Comparison of ENCODE assay signal across 2 cellular contexts in genomic region chr16:9061358-9061813, GRCh38.
TF ChIP-seq lines count a peak whose summit lies in the region.

No MANE protein-coding gene starts in this region.

TF ChIP-seq in GM12878, 131 proteins besides CTCF, POLR2A, EP300 and RAD21 (continued from another document and continues in another):
- no peak for TF ChIP-seq JUNB (IDR thresholded peaks at IDR 0.05)
- TF ChIP-seq MEF2B (IDR thresholded peaks at IDR 0.05; ENCODE audit: partially characterized antibody, poor library complexity, severe bottlenecking), result peak; percentile 29
- TF ChIP-seq CEBPZ (IDR thresholded peaks at IDR 0.05; ENCODE audit: low read depth, low read length), result no peak
- no peak for TF ChIP-seq CREM (IDR thresholded peaks at IDR 0.05; ENCODE audit: low read depth)
- no peak for TF ChIP-seq RELA (IDR thresholded peaks at IDR 0.05; ENCODE audit: borderline replicate concordance, partially characterized antibody)
- no peak for TF ChIP-seq KDM1A (IDR thresholded peaks at IDR 0.05; ENCODE audit: borderline replicate concordance)
- TF ChIP-seq SIN3A (IDR thresholded peaks at IDR 0.05; ENCODE audit: low read depth, low read length), result no peak
- peak; percentile 63 for TF ChIP-seq RUNX3 (IDR thresholded peaks at IDR 0.05; ENCODE audit: low read length)
- no peak for TF ChIP-seq ETV6 (conservative IDR thresholded peaks at IDR 0.05 in 1 of 2, IDR thresholded peaks at IDR 0.05 in 1 of 2; ENCODE audit: borderline replicate concordance in 1 of 2, low read depth in 1 of 2)
- no peak for TF ChIP-seq USF2 (IDR thresholded peaks at IDR 0.05; ENCODE audit: borderline replicate concordance, low read depth, low read length)
- TF ChIP-seq NRF1 (conservative IDR thresholded peaks at IDR 0.05; ENCODE audit: low read depth, low read length), result no peak
- no peak for TF ChIP-seq TAF1 (IDR thresholded peaks at IDR 0.05; ENCODE audit: borderline replicate concordance, low read depth, low read length)
- no peak for TF ChIP-seq TBL1XR1 (IDR thresholded peaks at IDR 0.05; ENCODE audit: low read depth, low read length)
- TF ChIP-seq GATAD2B (conservative IDR thresholded peaks at IDR 0.05; ENCODE audit: low read depth), result no peak
- TF ChIP-seq SREBF1 (IDR thresholded peaks at IDR 0.05; ENCODE audit: low read length), result no peak
- TF ChIP-seq RBBP5 (conservative IDR thresholded peaks at IDR 0.05), result no peak
- no peak for TF ChIP-seq ZBTB40 (IDR thresholded peaks at IDR 0.05; ENCODE audit: borderline replicate concordance)
- TF ChIP-seq JUND (IDR thresholded peaks at IDR 0.05; ENCODE audit: low read depth, low read length), result no peak
- TF ChIP-seq ZNF24 (IDR thresholded peaks at IDR 0.05), result no peak
- TF ChIP-seq PBX3 (IDR thresholded peaks at IDR 0.05; ENCODE audit: insufficient replicate concordance, low read depth, low read length), result no peak
- no peak for TF ChIP-seq ESRRA (IDR thresholded peaks at IDR 0.05; ENCODE audit: low read length)
- TF ChIP-seq SMAD1 (IDR thresholded peaks at IDR 0.05; ENCODE audit: low read depth, partially characterized antibody), result no peak

TF ChIP-seq in HepG2, 621 proteins besides CTCF, POLR2A, EP300 and RAD21 (continued from another document):
- TF ChIP-seq ATF3 (CRISPR knock-in tag; IDR thresholded peaks at IDR 0.05) (no peak), ZNF331 (CRISPR knock-in tag; IDR thresholded peaks at IDR 0.05) (no peak), MTA1 (CRISPR knock-in tag; IDR thresholded peaks at IDR 0.05; ENCODE audit: borderline replicate concordance) (no peak), POLR2G (IDR thresholded peaks at IDR 0.05; ENCODE audit: low read depth, low read length) (no peak), E2F2 (CRISPR knock-in tag; IDR thresholded peaks at IDR 0.05; ENCODE audit: borderline replicate concordance) (no peak), ZUFSP (CRISPR knock-in tag; IDR thresholded peaks at IDR 0.05; ENCODE audit: borderline replicate concordance) (no peak), ZFP1 (CRISPR knock-in tag; IDR thresholded peaks at IDR 0.05) (no peak), ELF4 (CRISPR knock-in tag; IDR thresholded peaks at IDR 0.05; ENCODE audit: borderline replicate concordance) (no peak), ZNF777 (CRISPR knock-in tag; IDR thresholded peaks at IDR 0.05) (no peak)
